Comparison of ENCODE assay signal across 8 cellular contexts in the genomic region with DNA sequence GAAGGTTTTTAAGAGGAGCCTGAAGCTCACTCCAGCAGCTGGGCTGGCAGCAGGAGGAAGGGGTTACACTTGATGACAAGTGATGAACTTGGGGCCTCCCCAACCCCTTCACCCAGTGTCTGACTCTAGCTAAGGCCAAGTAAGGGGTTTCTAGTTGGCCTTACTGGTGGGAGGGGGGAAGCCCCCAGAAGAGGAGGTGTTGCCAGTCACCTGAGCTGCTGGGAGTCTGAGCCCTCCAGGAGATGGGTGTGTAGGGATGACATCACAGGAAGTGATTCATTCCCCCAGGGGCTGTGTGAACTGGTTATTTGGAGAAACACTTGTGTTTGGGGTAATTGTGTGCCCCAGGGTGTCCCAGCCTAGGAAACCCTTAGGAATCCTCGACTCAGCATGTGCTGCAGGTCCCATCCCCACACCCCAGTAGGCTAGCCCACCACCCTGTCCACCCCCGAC. TPM values are rescaled to one million over a fixed set of nuclear protein-coding genes. Genes with fewer than 3 reads are reported as not detected.
DNase-seq lines count a peak whose midpoint lies in the region; ATAC-seq and TF ChIP-seq lines count a peak whose summit lies in the region.

No MANE protein-coding gene starts in this region.

- H3K79me2 ChIP-seq in fibroblast of lung (ENCODE audit: control insufficient read depth, insufficient read depth, low read length) = no peaks in the 10 kb centered on the region

- no peak overlapping the region for H3K27ac ChIP-seq in fibroblast of lung (ENCODE audit: insufficient read depth, low read length)

- H3K36me3 ChIP-seq in fibroblast of lung (ENCODE audit: control insufficient read depth, insufficient read depth, low read length) = no peaks in the 10 kb centered on the region

- no peak overlapping the region for H2AFZ ChIP-seq in fibroblast of lung (ENCODE audit: low read length)

- H3K4me3 ChIP-seq in fibroblast of lung (replicated peaks in 1 of 4; ENCODE audit: control extremely low read depth in 1 of 4, insufficient read depth in 1 of 4, low read depth in 3 of 4, low read length in 4 of 4) = no peak overlapping the region

- TF ChIP-seq CTCF in fibroblast of lung (conservative IDR thresholded peaks at IDR 0.05 in 1 of 2, IDR thresholded peaks at IDR 0.05 in 1 of 2; ENCODE audit: low read depth in 1 of 2, low read length in 2 of 2) = no peak

- H3K4me1 ChIP-seq in fibroblast of lung (ENCODE audit: control insufficient read depth, extremely low read depth, insufficient read depth, low read length) = no peaks in the 10 kb centered on the region

- peaks cover 6% of the 10 kb centered on the region for H3K27me3 ChIP-seq in fibroblast of lung (ENCODE audit: control insufficient read depth, insufficient read depth, low read length)

- H4K20me1 ChIP-seq in fibroblast of lung (ENCODE audit: control insufficient read depth, extremely low read depth, insufficient read depth, low read length) = no peaks in the 10 kb centered on the region

- H3K9ac ChIP-seq in fibroblast of lung (ENCODE audit: insufficient read depth, low read length) = no peak overlapping the region

- no peaks in the 10 kb centered on the region for H3K9me3 ChIP-seq in fibroblast of lung (ENCODE audit: control insufficient read depth, insufficient read depth, low read depth, low read length)

- peak; percentile 75 for DNase-seq in activated CD4-positive, alpha-beta T cell treated with anti-CD3 and anti-CD28 coated beads for 48 hours
- DNase-seq in fibroblast of lung (ENCODE audit: low read depth in 2 of 2) = peak; percentile 35 to 70
- DNase-seq in stimulated activated CD8-positive, alpha-beta memory T cell treated with anti-CD3 and anti-CD28 coated beads, Interleukin-15, amount 100 ng/mL, for 4 hours (ENCODE audit: low read depth in 2 of 2) = peak; percentile 11 to 52
- no peak for DNase-seq in AML-193 (lab: John Stamatoyannopoulos, UW)

- ATAC-seq in GM18520 (IDR thresholded peaks at IDR 0.05; ENCODE audit: unreplicated experiment) = peak; percentile 66
- peak; percentile 38 for ATAC-seq in HG03565 (IDR thresholded peaks at IDR 0.05; ENCODE audit: unreplicated experiment)
- no peak for ATAC-seq in HG02870 (IDR thresholded peaks at IDR 0.05; ENCODE audit: unreplicated experiment)
- no peak for ATAC-seq in GM18858 (IDR thresholded peaks at IDR 0.05; ENCODE audit: unreplicated experiment)

- H3K4me2 ChIP-seq in fibroblast of lung (ENCODE audit: extremely low read depth, insufficient read depth, low read length) = no peak overlapping the region

RNA-seq across cellular contexts. Expression of a gene that starts 3.1 kb away (rescaled TPM):
- total RNA-seq in fibroblast of lung = not detected in 2 replicates
- not detected in 2 replicates for polyA plus RNA-seq in fibroblast of lung
- polyA plus RNA-seq in fibroblast of lung (2012) = not detected in 2 replicates
- not detected in 2 replicates for polyA minus RNA-seq in fibroblast of lung (ENCODE audit: low replicate concordance)

RNA-seq across cellular contexts. Expression of a gene that starts 40.9 kb away (rescaled TPM):
- not detected in 2 replicates for total RNA-seq in fibroblast of lung
- not detected in 2 replicates for polyA plus RNA-seq in fibroblast of lung
- not detected in 2 replicates for polyA plus RNA-seq in fibroblast of lung (2012)
- not detected in 2 replicates for polyA minus RNA-seq in fibroblast of lung (ENCODE audit: low replicate concordance)

Comparison
In these comparisons a context has a peak if more than half of its experiments do, and no peak if none do; other contexts are left out.
1. ATAC-seq: peak in GM18520 (single experiment) and HG03565 (single experiment); none in HG02870 (single experiment) and GM18858 (single experiment).
2. DNase-seq: peak in activated CD4-positive, alpha-beta T cell treated with anti-CD3 and anti-CD28 coated beads for 48 hours (single experiment), fibroblast of lung (2 of 2) and stimulated activated CD8-positive, alpha-beta memory T cell treated with anti-CD3 and anti-CD28 coated beads, Interleukin-15, amount 100 ng/mL, for 4 hours (2 of 2); none in AML-193 (0 of 2).